ENCODE assay signal across 24 cellular contexts in genomic region chr1:78284354-78284753, GRCh38.
DNase-seq lines count a peak whose midpoint lies in the region; ATAC-seq and TF ChIP-seq lines count a peak whose summit lies in the region.
"Had no signal": no experiment of that assay in that cellular context is flagged by ENCODE, and none has a peak within 500 bp of the region (broad histone marks: within the 10 kb centered on the region; RNA-seq: fewer than 3 reads in every experiment).

No MANE protein-coding gene starts in this region.

- peaks cover 2% of the 10 kb centered on the region for H3F3A ChIP-seq in SK-N-SH (replicated peaks; ENCODE audit: insufficient read depth)

- CTCF ChIA-PET in SK-N-SH (lab: Yijun Ruan, JAX) = no interaction called here

- H4K20me1 ChIP-seq in SK-N-SH (ENCODE audit: insufficient read depth) = no peaks in the 10 kb centered on the region

- no peaks in the 10 kb centered on the region for H3K9me2 ChIP-seq in SK-N-SH

- DNase-seq in AG20443 (ENCODE audit: low spot score) (peak; percentile 59), cardiac fibroblast (ENCODE audit: low read depth in 2 of 2) (peak; percentile 32 to 46), right cardiac atrium (peak in 2 of 3 donors; percentile 54 to 64), renal cortical epithelial cell (ENCODE audit: low read depth) (peak; percentile 58), LoVo (ENCODE audit: low spot score) (no peak), SK-N-SH (no peak)
- no peak for DNase-seq in stimulated activated effector memory CD8-positive, alpha-beta T cell treated with anti-CD3 and anti-CD28 coated beads, Interleukin-12 subunit alpha, Interleukin-12 subunit beta, amount 100 ng/mL, for 72 hours (ENCODE audit: low spot score in 2 of 2)
- DNase-seq: ACHN; activated CD4-positive, alpha-beta T cell treated with anti-CD3 and anti-CD28 coated beads, Interleukin-2, amount 10 ng/mL, durations not matched to agents 7 days and 5 days; activated CD8-positive, alpha-beta memory T cell treated with anti-CD3 and anti-CD28 coated beads, Interleukin-2, amount 10 ng/mL, durations not matched to agents 7 days and 5 days; activated naive CD4-positive, alpha-beta T cell treated with anti-CD3 and anti-CD28 coated beads, Interleukin-2, amount 10 ng/mL, durations not matched to agents 7 days and 5 days; dorsolateral prefrontal cortex; H9; NCI-H2081; NCI-H345; NCI-H82 had no signal

- ATAC-seq in right cardiac atrium (peak; percentile 81 to 92), GM19463 (IDR thresholded peaks at IDR 0.05; ENCODE audit: unreplicated experiment) (no peak)
- no peak for ATAC-seq in stimulated activated effector memory CD8-positive, alpha-beta T cell treated with anti-CD3 and anti-CD28 coated beads, Interleukin-12 subunit alpha, Interleukin-12 subunit beta, amount 100 ng/mL, for 72 hours
- ATAC-seq: activated CD8-positive, alpha-beta memory T cell treated with anti-CD3 and anti-CD28 coated beads, Interleukin-2, amount 10 ng/mL, durations not matched to agents 7 days and 5 days; stimulated activated memory B cell treated with anti-CD40 and anti-IgM and Interleukin-4, amounts not matched to agents 10 μg/mL and 1 μg/mL and 100 μg/mL, for 72 hours had no signal

- H3K9me3 Mint-ChIP-seq in stimulated activated effector memory CD8-positive, alpha-beta T cell treated with anti-CD3 and anti-CD28 coated beads, Interleukin-12 subunit alpha, Interleukin-12 subunit beta, amount 100 ng/mL, for 72 hours = peaks cover 3% of the 10 kb centered on the region
- H3K9me3 Mint-ChIP-seq: activated CD4-positive, alpha-beta T cell treated with anti-CD3 and anti-CD28 coated beads, Interleukin-2, amount 10 ng/mL, durations not matched to agents 7 days and 5 days; stimulated activated memory B cell treated with anti-CD40 and anti-IgM and Interleukin-4, amounts not matched to agents 10 μg/mL and 1 μg/mL and 100 μg/mL, for 72 hours had no signal

- TF ChIP-seq CTCF in cardiac fibroblast (IDR thresholded peaks at IDR 0.05; ENCODE audit: low read depth, low read length) (no peak), SK-N-SH (IDR thresholded peaks at IDR 0.05) (no peak)

- H3K27me3 ChIP-seq in right cardiac atrium (ENCODE audit: control insufficient read depth, insufficient read depth) (no peaks in the 10 kb centered on the region), SK-N-SH (ENCODE audit: insufficient read depth) (no peaks in the 10 kb centered on the region)

- no peak overlapping the region for H3K4me3 Mint-ChIP-seq in stimulated activated effector memory CD8-positive, alpha-beta T cell treated with anti-CD3 and anti-CD28 coated beads, Interleukin-12 subunit alpha, Interleukin-12 subunit beta, amount 100 ng/mL, for 72 hours
- H3K4me3 Mint-ChIP-seq: activated CD4-positive, alpha-beta T cell treated with anti-CD3 and anti-CD28 coated beads, Interleukin-2, amount 10 ng/mL, durations not matched to agents 7 days and 5 days; activated CD8-positive, alpha-beta memory T cell treated with anti-CD3 and anti-CD28 coated beads, Interleukin-2, amount 10 ng/mL, durations not matched to agents 7 days and 5 days; activated naive CD4-positive, alpha-beta T cell treated with anti-CD3 and anti-CD28 coated beads, Interleukin-2, amount 10 ng/mL, durations not matched to agents 7 days and 5 days; central memory CD8-positive, alpha-beta T cell; H9; neural crest cell; stimulated activated memory B cell treated with anti-CD40 and anti-IgM and Interleukin-4, amounts not matched to agents 10 μg/mL and 1 μg/mL and 100 μg/mL, for 72 hours had no signal

- no peaks in the 10 kb centered on the region for H3K36me3 ChIP-seq in SK-N-SH (replicated peaks in 1 of 2; ENCODE audit: control insufficient read depth in 1 of 2, insufficient read depth in 2 of 2, low read length in 1 of 2)

- intact Hi-C loops in right cardiac atrium (cut with DNase I) = no loop called here

- H3K4me1 ChIP-seq in right cardiac atrium (ENCODE audit: control insufficient read depth, insufficient read depth, low read length) (no peaks in the 10 kb centered on the region), SK-N-SH (ENCODE audit: control insufficient read depth in 1 of 2, insufficient read depth in 2 of 2, low read depth in 1 of 2, low read length in 1 of 2) (peaks cover 2 to 4% of the 10 kb centered on the region in 2 experiments; a peak in 1 of 4 replicates)

- H3K27ac ChIP-seq in right cardiac atrium (ENCODE audit: low read length) (no peak overlapping the region), SK-N-SH (ENCODE audit: low read depth in 2 of 2, low read length in 1 of 2) (no peak overlapping the region)
- H3K27ac ChIP-seq: C4-2B, dorsolateral prefrontal cortex, RWPE1 had no signal

- no peak for TF ChIP-seq RAD21 in SK-N-SH (IDR thresholded peaks at IDR 0.05; ENCODE audit: low read length)

- no peak overlapping the region for H3K27ac Mint-ChIP-seq in stimulated activated effector memory CD8-positive, alpha-beta T cell treated with anti-CD3 and anti-CD28 coated beads, Interleukin-12 subunit alpha, Interleukin-12 subunit beta, amount 100 ng/mL, for 72 hours
- H3K27ac Mint-ChIP-seq: activated CD4-positive, alpha-beta T cell treated with anti-CD3 and anti-CD28 coated beads, Interleukin-2, amount 10 ng/mL, durations not matched to agents 7 days and 5 days; activated CD8-positive, alpha-beta memory T cell treated with anti-CD3 and anti-CD28 coated beads, Interleukin-2, amount 10 ng/mL, durations not matched to agents 7 days and 5 days; activated naive CD4-positive, alpha-beta T cell treated with anti-CD3 and anti-CD28 coated beads, Interleukin-2, amount 10 ng/mL, durations not matched to agents 7 days and 5 days; H9; stimulated activated memory B cell treated with anti-CD40 and anti-IgM and Interleukin-4, amounts not matched to agents 10 μg/mL and 1 μg/mL and 100 μg/mL, for 72 hours had no signal

- POLR2A ChIA-PET in SK-N-SH (lab: Yijun Ruan, JAX) = no interaction called here

- no peaks in the 10 kb centered on the region for H3K4me1 Mint-ChIP-seq in stimulated activated effector memory CD8-positive, alpha-beta T cell treated with anti-CD3 and anti-CD28 coated beads, Interleukin-12 subunit alpha, Interleukin-12 subunit beta, amount 100 ng/mL, for 72 hours
- H3K4me1 Mint-ChIP-seq: activated CD4-positive, alpha-beta T cell treated with anti-CD3 and anti-CD28 coated beads, Interleukin-2, amount 10 ng/mL, durations not matched to agents 7 days and 5 days; activated CD8-positive, alpha-beta memory T cell treated with anti-CD3 and anti-CD28 coated beads, Interleukin-2, amount 10 ng/mL, durations not matched to agents 7 days and 5 days; activated naive CD4-positive, alpha-beta T cell treated with anti-CD3 and anti-CD28 coated beads, Interleukin-2, amount 10 ng/mL, durations not matched to agents 7 days and 5 days; central memory CD8-positive, alpha-beta T cell; H9; neural crest cell; stimulated activated memory B cell treated with anti-CD40 and anti-IgM and Interleukin-4, amounts not matched to agents 10 μg/mL and 1 μg/mL and 100 μg/mL, for 72 hours had no signal

- H3K79me2 ChIP-seq in SK-N-SH (ENCODE audit: insufficient read depth) = no peaks in the 10 kb centered on the region

- H3K4me2 ChIP-seq in SK-N-SH = no peak overlapping the region
- H3K4me2 ChIP-seq: smooth muscle cell had no signal

- no peak overlapping the region for H3K4me3 ChIP-seq in cardiac fibroblast (replicated peaks in 1 of 2; ENCODE audit: low read depth in 2 of 2, low read length in 2 of 2)
- H3K4me3 ChIP-seq in right cardiac atrium (ENCODE audit: low read length) = no peak overlapping the region
- H3K4me3 ChIP-seq in SK-N-SH (ENCODE audit: low read depth in 2 of 2, low read length in 1 of 2) = no peak overlapping the region
- H3K4me3 ChIP-seq: dorsolateral prefrontal cortex, lung, smooth muscle cell had no signal

- H3K9me3 ChIP-seq in right cardiac atrium (ENCODE audit: control insufficient read depth, low read length) = no peaks in the 10 kb centered on the region
- no peaks in the 10 kb centered on the region for H3K9me3 ChIP-seq in SK-N-SH

- H3K36me3 Mint-ChIP-seq in stimulated activated effector memory CD8-positive, alpha-beta T cell treated with anti-CD3 and anti-CD28 coated beads, Interleukin-12 subunit alpha, Interleukin-12 subunit beta, amount 100 ng/mL, for 72 hours = no peaks in the 10 kb centered on the region
- H3K36me3 Mint-ChIP-seq: activated CD8-positive, alpha-beta memory T cell treated with anti-CD3 and anti-CD28 coated beads, Interleukin-2, amount 10 ng/mL, durations not matched to agents 7 days and 5 days; activated naive CD4-positive, alpha-beta T cell treated with anti-CD3 and anti-CD28 coated beads, Interleukin-2, amount 10 ng/mL, durations not matched to agents 7 days and 5 days; stimulated activated memory B cell treated with anti-CD40 and anti-IgM and Interleukin-4, amounts not matched to agents 10 μg/mL and 1 μg/mL and 100 μg/mL, for 72 hours had no signal

- whole genome bisulfite sequencing in right cardiac atrium = 42% methylated on average over 1 of the region's 1 CpG
- WGBS in SK-N-SH (ENCODE audit: low lambda C conversion rate) = 77% methylated on average over 1 of the region's 1 CpG

- no peak for TF ChIP-seq EP300 in SK-N-SH (IDR thresholded peaks at IDR 0.05; ENCODE audit: borderline replicate concordance in 1 of 2, low read depth in 1 of 2, low read length in 1 of 2)

- H2AFZ ChIP-seq in SK-N-SH (ENCODE audit: low read depth) = no peak overlapping the region

- H3K9ac ChIP-seq in SK-N-SH = no peak overlapping the region

TF ChIP-seq in SK-N-SH, 30 proteins besides CTCF, POLR2A, EP300 and RAD21 (continues in another document):
- TF ChIP-seq ELF1 (IDR thresholded peaks at IDR 0.05) (no peak), RCOR1 (IDR thresholded peaks at IDR 0.05; ENCODE audit: low read length) (no peak), SMC3 (IDR thresholded peaks at IDR 0.05; ENCODE audit: low read depth, low read length) (no peak), TEAD4 (IDR thresholded peaks at IDR 0.05; ENCODE audit: borderline replicate concordance, insufficient read depth) (no peak), RFX5 (IDR thresholded peaks at IDR 0.05; ENCODE audit: low read length) (no peak)

Comparison
In these comparisons a context has a peak if more than half of its experiments do, and no peak if none do; other contexts are left out.
1. DNase-seq: peak in AG20443 (single experiment), cardiac fibroblast (2 of 2), right cardiac atrium (2 of 3) and renal cortical epithelial cell (single experiment); none in LoVo (single experiment), stimulated activated effector memory CD8-positive, alpha-beta T cell treated with anti-CD3 and anti-CD28 coated beads, Interleukin-12 subunit alpha, Interleukin-12 subunit beta, amount 100 ng/mL, for 72 hours (0 of 2) and SK-N-SH (single experiment).
2. ATAC-seq: peak in right cardiac atrium (2 of 2); none in GM19463 (single experiment) and stimulated activated effector memory CD8-positive, alpha-beta T cell treated with anti-CD3 and anti-CD28 coated beads, Interleukin-12 subunit alpha, Interleukin-12 subunit beta, amount 100 ng/mL, for 72 hours (single experiment).